21 cellular contexts compared by ENCODE assay signal in the genomic region with DNA sequence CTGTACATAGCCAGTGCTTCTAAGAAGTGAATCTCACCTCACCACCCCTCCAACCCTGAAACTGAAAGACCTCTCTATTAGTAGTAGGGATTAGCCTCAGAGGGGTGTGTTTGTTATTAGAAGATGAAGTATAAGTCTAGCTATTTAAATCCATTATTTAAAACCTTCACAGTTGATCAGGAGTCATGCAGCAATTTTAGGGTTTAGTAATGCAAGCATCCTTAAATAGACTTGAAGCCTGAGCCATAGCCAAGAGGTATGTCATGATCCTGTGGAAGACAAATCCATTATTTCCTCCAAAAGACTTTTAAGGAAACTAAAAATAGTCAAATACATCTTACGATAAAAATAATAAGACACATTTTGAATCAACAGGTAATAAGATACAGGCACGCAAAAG.
DNase-seq lines count a peak whose midpoint lies in the region; ATAC-seq, FAIRE-seq and TF ChIP-seq lines count a peak whose summit lies in the region.
"Had no signal": no experiment of that assay in that cellular context is flagged by ENCODE, and none has a peak within 500 bp of the region (broad histone marks: within the 10 kb centered on the region; RNA-seq: fewer than 3 reads in every experiment).

No MANE protein-coding gene starts in this region.

- H3K27me3 ChIP-seq in astrocyte (ENCODE audit: insufficient read depth, low read length): no peaks in the 10 kb centered on the region
- peaks cover 4% of the 10 kb centered on the region for H3K27me3 ChIP-seq in osteoblast (ENCODE audit: insufficient read depth, low read length)
- no peaks in the 10 kb centered on the region for H3K27me3 ChIP-seq in upper lobe of right lung

- H2AFZ ChIP-seq in astrocyte (ENCODE audit: low read depth, low read length): no peak overlapping the region
- no peak overlapping the region for H2AFZ ChIP-seq in osteoblast (ENCODE audit: low read length)

- H3K4me1 ChIP-seq in astrocyte (ENCODE audit: insufficient read depth, low read length) (no peaks in the 10 kb centered on the region), osteoblast (ENCODE audit: insufficient read depth, low read length) (peaks cover 18% of the 10 kb centered on the region), upper lobe of right lung (no peaks in the 10 kb centered on the region)
- H3K4me1 ChIP-seq: Caco-2 had no signal

- no peak overlapping the region for H3K9ac ChIP-seq in astrocyte (ENCODE audit: low read length)

- H3K27ac ChIP-seq in astrocyte (ENCODE audit: low read depth, low read length): no peak overlapping the region
- peak overlapping the region; percentile 85 for H3K27ac ChIP-seq in osteoblast (ENCODE audit: low read depth, low read length)
- peak overlapping the region; percentile 47 for H3K27ac ChIP-seq in upper lobe of right lung
- H3K27ac ChIP-seq: HL-60, RWPE1 had no signal

- ATAC-seq in upper lobe of right lung: no peak
- ATAC-seq in omental fat pad (ENCODE audit: low FRiP score): no peak
- ATAC-seq in HG03521 (IDR thresholded peaks at IDR 0.05; ENCODE audit: unreplicated experiment): no peak

- H3K4me2 ChIP-seq in astrocyte (ENCODE audit: low read length) (no peak overlapping the region), osteoblast (ENCODE audit: insufficient read depth, low read length) (peak overlapping the region; percentile 46)

- TF ChIP-seq CTCF in astrocyte (IDR thresholded peaks at IDR 0.05; ENCODE audit: insufficient read depth, low read depth, low read length) (no peak), fibroblast of the aortic adventitia (IDR thresholded peaks at IDR 0.05; ENCODE audit: insufficient read depth, low read length) (no peak), osteoblast (IDR thresholded peaks at IDR 0.05; ENCODE audit: extremely low read depth, low read depth, low read length) (no peak), upper lobe of right lung (IDR thresholded peaks at IDR 0.05) (no peak), omental fat pad (IDR thresholded peaks at IDR 0.05) (no peak)

- H3K4me3 Mint-ChIP-seq in astrocyte (ENCODE audit: unreplicated experiment): no peak overlapping the region
- H3K4me3 Mint-ChIP-seq: B cell; CD4-positive, CD25-positive, alpha-beta regulatory T cell had no signal

- no peaks in the 10 kb centered on the region for H3K27me3 Mint-ChIP-seq in astrocyte (ENCODE audit: low read depth, unreplicated experiment)
- H3K27me3 Mint-ChIP-seq: B cell; CD4-positive, CD25-positive, alpha-beta regulatory T cell had no signal

- H3K4me3 ChIP-seq in astrocyte (ENCODE audit: insufficient read depth, low read depth, low read length) (no peak overlapping the region), fibroblast of the aortic adventitia (ENCODE audit: low read depth, low read length) (no peak overlapping the region), osteoblast (ENCODE audit: insufficient read depth, low read length) (no peak overlapping the region), upper lobe of right lung (no peak overlapping the region)

- intact Hi-C loops in upper lobe of right lung (cut with DNase I): no loop called here

- no peaks in the 10 kb centered on the region for H3K36me3 Mint-ChIP-seq in astrocyte (ENCODE audit: low read depth, unreplicated experiment)
- H3K36me3 Mint-ChIP-seq: CD4-positive, CD25-positive, alpha-beta regulatory T cell had no signal

- no peaks in the 10 kb centered on the region for H4K20me1 ChIP-seq in astrocyte (ENCODE audit: insufficient read depth, low read length)
- no peaks in the 10 kb centered on the region for H4K20me1 ChIP-seq in osteoblast (ENCODE audit: insufficient read depth, low read length)

- H3K27ac Mint-ChIP-seq in astrocyte (ENCODE audit: unreplicated experiment): no peak overlapping the region
- H3K27ac Mint-ChIP-seq: B cell; CD4-positive, CD25-positive, alpha-beta regulatory T cell had no signal

- DNase-seq in astrocyte (ENCODE audit: low read depth) (peak; percentile 60), fibroblast of the aortic adventitia (ENCODE audit: low read depth) (peak; percentile 64), osteoblast (ENCODE audit: insufficient read length, low spot score, missing footprints) (no peak), upper lobe of right lung (no peak), dedifferentiated amniotic fluid mesenchymal stem cell (ENCODE audit: extremely low spot score) (no peak), omental fat pad (ENCODE audit: low spot score) (no peak)
- no peak for DNase-seq in stimulated activated naive CD4-positive, alpha-beta T cell treated with Interleukin-2 at 50 U/mL for 16 hours (lab: John Stamatoyannopoulos, UW)
- DNase-seq: Caco-2; CD4-positive, CD25-positive, alpha-beta regulatory T cell; DMS153; EL; NCI-H1105; NCI-H1694 treated with DMSO at 0.1 percent for 48 hours; NCI-H2107; NCI-H226; NCI-H524 treated with DMSO at 0.1 percent for 48 hours had no signal

- H3K36me3 ChIP-seq in astrocyte (ENCODE audit: insufficient read depth, low read length) (no peaks in the 10 kb centered on the region), osteoblast (ENCODE audit: insufficient read depth, low read length) (no peaks in the 10 kb centered on the region), upper lobe of right lung (no peaks in the 10 kb centered on the region)

- FAIRE-seq in astrocyte (lab: Jason Lieb, UNC): no peak
- FAIRE-seq: HTR-8/SVneo had no signal

- H3K79me2 ChIP-seq in astrocyte (ENCODE audit: insufficient read depth, low read length) (no peaks in the 10 kb centered on the region), osteoblast (ENCODE audit: insufficient read depth, low read length) (no peaks in the 10 kb centered on the region)

- no peaks in the 10 kb centered on the region for H3K9me3 ChIP-seq in astrocyte (ENCODE audit: insufficient read depth, low read depth, low read length)
- no peaks in the 10 kb centered on the region for H3K9me3 ChIP-seq in osteoblast (ENCODE audit: low read depth, low read length)
- H3K9me3 ChIP-seq in upper lobe of right lung: no peaks in the 10 kb centered on the region
- H3K9me3 ChIP-seq: Caco-2 had no signal

- H3K4me1 Mint-ChIP-seq in astrocyte (ENCODE audit: low read depth, unreplicated experiment): peaks cover 17% of the 10 kb centered on the region
- H3K4me1 Mint-ChIP-seq: B cell; CD4-positive, CD25-positive, alpha-beta regulatory T cell had no signal

- peaks cover 2% of the 10 kb centered on the region for H3K9me3 Mint-ChIP-seq in astrocyte (ENCODE audit: unreplicated experiment)

Comparison
In these comparisons a context has a peak if more than half of its experiments do, and no peak if none do; other contexts are left out.
1. DNase-seq: peak in astrocyte (single experiment) and fibroblast of the aortic adventitia (single experiment); none in osteoblast (single experiment), upper lobe of right lung (single experiment), dedifferentiated amniotic fluid mesenchymal stem cell (single experiment), omental fat pad (single experiment) and stimulated activated naive CD4-positive, alpha-beta T cell treated with Interleukin-2 at 50 U/mL for 16 hours (single experiment).